In the genomic region with DNA sequence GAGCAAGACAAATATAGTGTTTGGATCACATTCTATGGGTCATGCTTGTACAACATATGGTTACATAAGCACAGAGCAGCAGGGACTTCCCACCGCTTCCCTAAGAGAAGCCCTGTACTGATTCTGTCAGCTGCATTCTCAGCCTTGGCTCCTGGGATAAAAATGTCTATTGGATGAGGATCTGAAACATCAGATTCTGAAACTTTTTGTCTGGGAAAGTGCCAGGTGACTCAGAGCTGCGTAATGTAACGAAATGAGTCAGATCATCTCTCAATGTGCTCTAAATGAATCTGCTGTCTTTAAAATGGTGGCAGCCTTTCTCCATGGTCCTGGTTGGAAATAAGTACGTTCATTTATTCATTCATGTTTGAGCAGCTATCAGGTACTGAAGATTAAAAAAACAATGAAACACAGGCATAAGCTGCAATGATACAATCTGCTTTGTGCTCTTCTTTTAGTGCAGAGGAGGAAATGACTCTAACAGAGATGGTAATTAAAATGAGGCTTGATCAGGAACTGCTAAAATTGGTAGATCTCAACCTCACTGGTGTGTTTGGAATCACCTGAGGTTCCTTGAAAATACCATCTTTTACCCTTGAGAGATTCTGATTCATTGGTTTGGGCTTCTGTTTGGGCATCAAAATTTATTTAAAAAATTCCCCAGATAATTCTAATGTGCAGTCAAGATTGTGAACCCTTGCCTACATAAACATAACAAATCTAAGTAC, we compare ENCODE assay signal across 1 cellular context.
TF ChIP-seq lines count a peak whose summit lies in the region.

No MANE protein-coding gene starts in this region.

TF ChIP-seq in IMR-90, 13 proteins besides CTCF, POLR2A, EP300 and RAD21 (continued from another document):
- TF ChIP-seq USF2 (IDR thresholded peaks at IDR 0.05; ENCODE audit: low read depth, low read length) = no peak
- no peak for TF ChIP-seq MAFK (IDR thresholded peaks at IDR 0.05; ENCODE audit: low read depth, low read length)
- TF ChIP-seq MAZ (IDR thresholded peaks at IDR 0.05; ENCODE audit: borderline replicate concordance, low read depth, low read length) = no peak
- TF ChIP-seq RFX5 (IDR thresholded peaks at IDR 0.05; ENCODE audit: low read depth, low read length) = peak; percentile 70
- peak; percentile 24 for TF ChIP-seq RCOR1 (IDR thresholded peaks at IDR 0.05; ENCODE audit: insufficient replicate concordance, low read length)
- TF ChIP-seq CHD1 (IDR thresholded peaks at IDR 0.05; ENCODE audit: low read depth, low read length) = no peak
- TF ChIP-seq BHLHE40 (IDR thresholded peaks at IDR 0.05; ENCODE audit: low read depth, low read length) = peak; percentile 22; the same call in 1 of the 2 replicates
- peak; percentile 93 for TF ChIP-seq FOS (IDR thresholded peaks at IDR 0.05; ENCODE audit: low read depth, low read length)
- peak; percentile 41; the same call in 1 of the 2 replicates for TF ChIP-seq MXI1 (IDR thresholded peaks at IDR 0.05; ENCODE audit: borderline replicate concordance, low read depth, low read length)
- no peak for TF ChIP-seq NFE2L2 (IDR thresholded peaks at IDR 0.05; ENCODE audit: low read depth, low read length)
